In the genomic region with DNA sequence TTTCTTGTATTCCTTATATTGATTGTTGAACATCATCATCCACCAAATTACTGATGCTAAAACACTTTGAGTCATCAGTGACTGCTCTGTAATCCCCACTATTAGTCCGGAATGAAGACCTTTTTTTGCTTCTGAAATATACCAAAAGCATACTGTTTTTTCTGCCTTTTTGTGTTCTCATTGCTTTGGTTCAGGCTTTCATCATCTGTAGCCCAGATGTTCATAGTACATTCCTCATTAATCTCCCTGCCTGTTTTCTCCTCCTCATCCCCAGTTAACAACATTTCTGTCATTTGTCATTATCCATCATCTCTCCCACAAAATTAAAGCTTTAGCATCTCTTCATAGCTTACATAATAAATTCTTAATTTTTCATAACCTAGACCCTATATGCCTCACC, we compare ENCODE assay signal across 26 cellular contexts. TPM values are rescaled to one million over a fixed set of nuclear protein-coding genes. Genes with fewer than 3 reads are reported as not detected.
DNase-seq lines count a peak whose midpoint lies in the region; ATAC-seq and TF ChIP-seq lines count a peak whose summit lies in the region.
"Had no signal": no experiment of that assay in that cellular context is flagged by ENCODE, and none has a peak within 500 bp of the region (broad histone marks: within the 10 kb centered on the region; RNA-seq: fewer than 3 reads in every experiment).

No MANE protein-coding gene starts in this region.

- no peaks in the 10 kb centered on the region for H3K9me3 ChIP-seq in T-helper 17 cell (ENCODE audit: control insufficient read depth, low read length, poor library complexity, severe bottlenecking)
- H3K9me3 ChIP-seq in psoas muscle, result no peaks in the 10 kb centered on the region
- H3K9me3 ChIP-seq: Caco-2, SJCRH30 had no signal

- H3K36me3 ChIP-seq in psoas muscle (ENCODE audit: insufficient read depth in 1 of 2, low read depth in 1 of 2), result peaks cover 7 to 31% of the 10 kb centered on the region in 2 donors

- H3K9me3 Mint-ChIP-seq in stimulated activated naive CD8-positive, alpha-beta T cell treated with anti-CD3 and anti-CD28 coated beads, Interleukin-15, Interleukin-2, amounts not matched to agents 100 ng/mL and 50 ng/mL, for 24 hours, result no peaks in the 10 kb centered on the region
- no peaks in the 10 kb centered on the region for H3K9me3 Mint-ChIP-seq in glutamatergic neuron (ENCODE audit: unreplicated experiment)
- H3K9me3 Mint-ChIP-seq: CD8-positive, alpha-beta T cell; HFFc6; IgD-negative memory B cell had no signal

- H3K27ac Mint-ChIP-seq in stimulated activated naive CD8-positive, alpha-beta T cell treated with anti-CD3 and anti-CD28 coated beads, Interleukin-15, Interleukin-2, amounts not matched to agents 100 ng/mL and 50 ng/mL, for 24 hours, result peak overlapping the region; percentile 1
- H3K27ac Mint-ChIP-seq in T-helper 17 cell, result peak overlapping the region; percentile 82
- H3K27ac Mint-ChIP-seq in glutamatergic neuron (ENCODE audit: unreplicated experiment), result peak overlapping the region; percentile 0
- H3K27ac Mint-ChIP-seq: CD8-positive, alpha-beta T cell; HFFc6; IgD-negative memory B cell had no signal

- peaks cover 25% of the 10 kb centered on the region for H3K4me1 Mint-ChIP-seq in stimulated activated naive CD8-positive, alpha-beta T cell treated with anti-CD3 and anti-CD28 coated beads, Interleukin-15, Interleukin-2, amounts not matched to agents 100 ng/mL and 50 ng/mL, for 24 hours (ENCODE audit: low read depth)
- H3K4me1 Mint-ChIP-seq in T-helper 17 cell (peaks cover 28% of the 10 kb centered on the region), glutamatergic neuron (ENCODE audit: low read depth, unreplicated experiment) (peaks cover 5% of the 10 kb centered on the region)

- peaks cover 50% of the 10 kb centered on the region for H3K36me3 Mint-ChIP-seq in stimulated activated naive CD8-positive, alpha-beta T cell treated with anti-CD3 and anti-CD28 coated beads, Interleukin-15, Interleukin-2, amounts not matched to agents 100 ng/mL and 50 ng/mL, for 24 hours (ENCODE audit: low read depth)
- H3K36me3 Mint-ChIP-seq in T-helper 17 cell (ENCODE audit: low read depth), result peaks cover 16% of the 10 kb centered on the region
- H3K36me3 Mint-ChIP-seq in glutamatergic neuron (ENCODE audit: unreplicated experiment), result no peaks in the 10 kb centered on the region

- no peak overlapping the region for H3K27ac ChIP-seq in psoas muscle
- H3K27ac ChIP-seq: GM23248, KMS-11, PC-9, SJCRH30 had no signal

- peaks cover 3% of the 10 kb centered on the region for H3K4me1 ChIP-seq in psoas muscle
- H3K4me1 ChIP-seq: Caco-2, SJCRH30 had no signal

- H3K4me3 ChIP-seq in psoas muscle, result no peak overlapping the region
- H3K4me3 ChIP-seq: GM23248, PC-9, SJCRH30 had no signal

- WGBS in psoas muscle, 3 donors, result 88 to 100% (median 94%) methylated on average over 1 of the region's 1 CpG

- DNase-seq in stimulated activated naive CD8-positive, alpha-beta T cell treated with anti-CD3 and anti-CD28 coated beads, Interleukin-15, Interleukin-2, amounts not matched to agents 100 U/mL and 50 U/mL, for 24 hours, result no peak
- no peak for DNase-seq in T-helper 17 cell
- no peak for DNase-seq in glutamatergic neuron
- no peak for DNase-seq in psoas muscle
- no peak for DNase-seq in hepatic stellate cell (ENCODE audit: low spot score)
- DNase-seq: C1 segment of cervical spinal cord; Caco-2; CD8-positive, alpha-beta T cell; EL; GDM1; GM23248; H7; HFFc6; MM.1S; NCI-H1048; NCI-H1417; NCI-H1694; NCI-H2029 treated with DMSO at 0.1 percent for 48 hours; NCI-H526 treated with DMSO at 0.1 percent for 48 hours; SJCRH30 had no signal

- TF ChIP-seq CTCF in glutamatergic neuron (IDR thresholded peaks at IDR 0.05; ENCODE audit: partially characterized antibody, unreplicated experiment) (no peak), psoas muscle (IDR thresholded peaks at IDR 0.05) (no peak)

- no peaks in the 10 kb centered on the region for H3K27me3 ChIP-seq in psoas muscle (ENCODE audit: insufficient read depth in 3 of 3, low read length in 2 of 3)
- H3K27me3 ChIP-seq: SJCRH30 had no signal

- ATAC-seq in stimulated activated naive CD8-positive, alpha-beta T cell treated with anti-CD3 and anti-CD28 coated beads, Interleukin-15, Interleukin-2, amounts not matched to agents 100 U/mL and 50 U/mL, for 24 hours, result no peak
- no peak for ATAC-seq in T-helper 17 cell
- ATAC-seq in GM19455 (IDR thresholded peaks at IDR 0.05; ENCODE audit: unreplicated experiment), result no peak
- no peak for ATAC-seq in psoas muscle
- ATAC-seq: CD8-positive, alpha-beta T cell; Right ventricle myocardium inferior had no signal

- intact Hi-C loops in psoas muscle (cut with DNase I), result no loop called here

- no peaks in the 10 kb centered on the region for H3K27me3 Mint-ChIP-seq in stimulated activated naive CD8-positive, alpha-beta T cell treated with anti-CD3 and anti-CD28 coated beads, Interleukin-15, Interleukin-2, amounts not matched to agents 100 ng/mL and 50 ng/mL, for 24 hours
- H3K27me3 Mint-ChIP-seq in T-helper 17 cell (no peaks in the 10 kb centered on the region), glutamatergic neuron (ENCODE audit: unreplicated experiment) (no peaks in the 10 kb centered on the region)
- H3K27me3 Mint-ChIP-seq: IgD-negative memory B cell had no signal

- no peak overlapping the region for H3K4me3 Mint-ChIP-seq in stimulated activated naive CD8-positive, alpha-beta T cell treated with anti-CD3 and anti-CD28 coated beads, Interleukin-15, Interleukin-2, amounts not matched to agents 100 ng/mL and 50 ng/mL, for 24 hours
- no peak overlapping the region for H3K4me3 Mint-ChIP-seq in T-helper 17 cell
- H3K4me3 Mint-ChIP-seq in glutamatergic neuron (ENCODE audit: unreplicated experiment), result no peak overlapping the region
- H3K4me3 Mint-ChIP-seq: CD8-positive, alpha-beta T cell; HFFc6; IgD-negative memory B cell had no signal

RNA-seq across cellular contexts. Expression of a gene that starts 9.2 kb away (rescaled TPM):
- total RNA-seq in T-helper 17 cell (10 to 100 TPM; 61.5 to 67.1 TPM), glutamatergic neuron (ENCODE audit: unreplicated experiment) (52.1 TPM), psoas muscle (10 to 100 TPM; 13.6 to 27.1 (median 15.7) TPM)
- 10 to 100 TPM in 1 of 3 donors, 1 to 10 TPM in 2; 7.7 to 15.8 (median 7.9) TPM for polyA plus RNA-seq in psoas muscle

RNA-seq across cellular contexts. Expression of a gene that starts 9.9 kb away (rescaled TPM):
- total RNA-seq in T-helper 17 cell, result 10 to 100 TPM; 55.5 to 79.1 TPM
- 33.9 TPM for total RNA-seq in glutamatergic neuron (ENCODE audit: unreplicated experiment)
- total RNA-seq in psoas muscle, result 1 to 10 TPM; 5.8 to 9.4 (median 6.0) TPM
- polyA plus RNA-seq in psoas muscle, result 1 to 10 TPM; 4.0 to 5.9 (median 4.4) TPM

Comparison
In these comparisons a context has a peak if more than half of its experiments do, and no peak if none do; other contexts are left out.
1. H3K27ac Mint-ChIP-seq: peak in every context shown above with its lines; median percentile 82 in T-helper 17 cell; 1 in stimulated activated naive CD8-positive, alpha-beta T cell treated with anti-CD3 and anti-CD28 coated beads, Interleukin-15, Interleukin-2, amounts not matched to agents 100 ng/mL and 50 ng/mL, for 24 hours; 0 in glutamatergic neuron.